Comparison of ENCODE assay signal across 1 cellular context in genomic region chr17:48598727-48599126, GRCh38.
TF ChIP-seq lines count a peak whose summit lies in the region.

No MANE protein-coding gene starts in this region.

TF ChIP-seq in H1, 55 proteins besides CTCF, POLR2A, EP300 and RAD21:
- no peak for TF ChIP-seq GABPA (IDR thresholded peaks at IDR 0.05; ENCODE audit: borderline replicate concordance, insufficient read depth, low read length)
- no peak for TF ChIP-seq JUN (IDR thresholded peaks at IDR 0.05; ENCODE audit: low read depth, low read length)
- TF ChIP-seq CBX8 (IDR thresholded peaks at IDR 0.05; ENCODE audit: borderline replicate concordance, low read depth, low read length), result peak; percentile 4; the same call in 1 of the 2 replicates
- no peak for TF ChIP-seq E2F6 (IDR thresholded peaks at IDR 0.05)
- TF ChIP-seq TAF1 (IDR thresholded peaks at IDR 0.05; ENCODE audit: low read depth, low read length), result no peak
- TF ChIP-seq RFX5 (IDR thresholded peaks at IDR 0.05; ENCODE audit: borderline replicate concordance, low read depth, low read length), result no peak
- TF ChIP-seq ZNF274 (IDR thresholded peaks at IDR 0.05; ENCODE audit: borderline replicate concordance, extremely low read depth, low read length), result no peak
- TF ChIP-seq MAFK (IDR thresholded peaks at IDR 0.05; ENCODE audit: low read depth, low read length), result no peak
- peak; percentile 6 for TF ChIP-seq RNF2 (IDR thresholded peaks at IDR 0.05; ENCODE audit: borderline replicate concordance, low read depth, low read length, missing control alignments, poor library complexity, severe bottlenecking)
- no peak for TF ChIP-seq KDM1A (IDR thresholded peaks at IDR 0.05; ENCODE audit: borderline replicate concordance, low read length)
- TF ChIP-seq EZH2 (IDR thresholded peaks at IDR 0.05; ENCODE audit: low read depth, low read length, severe bottlenecking), result no peak
- no peak for TF ChIP-seq TCF12 (IDR thresholded peaks at IDR 0.05; ENCODE audit: low read depth, low read length)
- TF ChIP-seq EGR1 (IDR thresholded peaks at IDR 0.05; ENCODE audit: borderline replicate concordance, low read depth, low read length), result no peak
- no peak; the same call in 1 of the 2 replicates for TF ChIP-seq SUZ12 (IDR thresholded peaks at IDR 0.05; ENCODE audit: low read length)
- TF ChIP-seq CHD7 (IDR thresholded peaks at IDR 0.05; ENCODE audit: insufficient replicate concordance, low read length), result no peak
- TF ChIP-seq CREB1 (IDR thresholded peaks at IDR 0.05), result no peak
